25 cellular contexts compared by ENCODE assay signal in the genomic region with DNA sequence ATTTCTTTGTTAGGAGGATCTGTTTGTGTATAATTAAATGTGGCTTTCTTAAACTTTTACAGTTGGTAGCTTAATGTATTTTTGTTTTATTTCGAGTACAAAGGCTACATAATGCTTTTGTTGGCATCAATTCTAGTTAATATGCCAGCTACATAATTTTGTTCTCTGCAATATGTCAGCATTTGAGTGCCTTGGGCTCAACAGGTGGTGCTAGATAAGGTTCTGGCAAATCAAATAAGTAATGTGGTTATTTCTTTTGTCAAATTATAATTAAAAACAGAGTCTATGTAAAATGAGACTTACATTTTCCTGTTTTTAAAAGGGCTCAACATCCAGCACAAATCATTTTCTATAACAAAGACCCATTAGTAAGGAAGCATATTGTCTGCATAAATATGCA.
"Had no signal": no experiment of that assay in that cellular context is flagged by ENCODE, and none has a peak within 500 bp of the region (broad histone marks: within the 10 kb centered on the region; RNA-seq: fewer than 3 reads in every experiment).

No MANE protein-coding gene starts in this region.

- H3K4me1 ChIP-seq: breast epithelium had no signal

- H3K36me3 ChIP-seq: breast epithelium had no signal

- H3K9me3 ChIP-seq: breast epithelium had no signal

- ATAC-seq: activated CD8-positive, alpha-beta T cell treated with anti-CD3 and anti-CD28 coated beads, Interleukin-2, amount 10 ng/mL, durations not matched to agents 7 days and 5 days; activated T-cell treated with anti-CD3 and anti-CD28 coated beads, Interleukin-2, amount 50 U/mL, for 4 hours; Panc1; Right ventricle myocardium inferior; WTC11 had no signal

- H3K4me3 ChIP-seq: breast epithelium had no signal

- H3K27ac ChIP-seq: breast epithelium, KMS-11 had no signal

- DNase-seq: activated CD4-positive, alpha-beta T cell treated with anti-CD3 and anti-CD28 coated beads for 48 hours; activated CD4-positive, alpha-beta T cell treated with anti-CD3 and anti-CD28 coated beads, Interleukin-2, amount 50 U/mL, for 4 hours; activated CD4-positive, CD25-positive, alpha-beta regulatory T cell treated with anti-CD3 and anti-CD28 coated beads, Interleukin-2, amount 50 U/mL, for 72 hours; activated CD8-positive, alpha-beta memory T cell treated with anti-CD3 and anti-CD28 coated beads, Interleukin-2, amount 50 U/mL, for 48 hours; activated CD8-positive, alpha-beta T cell treated with anti-CD3 and anti-CD28 coated beads, Interleukin-2, amount 10 ng/mL, durations not matched to agents 7 days and 5 days; activated gamma-delta T cell; activated naive CD4-positive, alpha-beta T cell treated with anti-CD3 and anti-CD28 coated beads for 36 hours; activated T-cell treated with anti-CD3 and anti-CD28 coated beads, Interleukin-2, amount 50 U/mL, for 4 hours; caudate nucleus; NCI-H1092; NCI-H1436 treated with DMSO at 0.1 percent for 48 hours; NCI-H187; NCI-H2171; NCI-H2227 treated with DMSO at 0.1 percent for 48 hours; NCI-H446 treated with DMSO at 0.1 percent for 48 hours; NCI-H524 treated with DMSO at 0.1 percent for 48 hours; NCI-H774; NK-92 treated with Interleukin-12 subunit alpha and Interleukin-12 subunit beta, amount 100 ng/mL, for 24 hours; OCI-M1; RPMI8226 had no signal

- H3K27me3 ChIP-seq: breast epithelium had no signal
